25 cellular contexts compared by ENCODE assay signal in genomic region chr19:38168632-38169031, GRCh38. TPM values are rescaled to one million over a fixed set of nuclear protein-coding genes. Genes with fewer than 3 reads are reported as not detected.
"Had no signal": no experiment of that assay in that cellular context is flagged by ENCODE, and none has a peak within 500 bp of the region (broad histone marks: within the 10 kb centered on the region; RNA-seq: fewer than 3 reads in every experiment).

No MANE protein-coding gene starts in this region.

- FAIRE-seq: endometrium had no signal

- H3K4me1 Mint-ChIP-seq: activated CD4-positive, alpha-beta T cell treated with anti-CD3 and anti-CD28 coated beads, Interleukin-2, amount 10 ng/mL, durations not matched to agents 7 days and 5 days; activated naive CD4-positive, alpha-beta T cell treated with anti-CD3 and anti-CD28 coated beads, Interleukin-2, amount 10 ng/mL, durations not matched to agents 7 days and 5 days had no signal

- H3K27ac ChIP-seq: ascending aorta, breast epithelium, coronary artery, gastrocnemius medialis, left lung, prostate gland, skin epidermis, tibial nerve, uterus had no signal

- DNase-seq: activated CD4-positive, alpha-beta T cell treated with anti-CD3 and anti-CD28 coated beads, Interleukin-2, amount 10 ng/mL, durations not matched to agents 7 days and 5 days; activated CD8-positive, alpha-beta memory T cell treated with anti-CD3 and anti-CD28 coated beads for 24 hours; activated CD8-positive, alpha-beta memory T cell treated with anti-CD3 and anti-CD28 coated beads, Interleukin-2, amount 50 U/mL, for 48 hours; activated effector memory CD4-positive, alpha-beta T cell treated with Interleukin-2 at 50 U/mL for 16 hours; activated naive CD4-positive, alpha-beta T cell treated with anti-CD3 and anti-CD28 coated beads, Interleukin-2, amount 10 ng/mL, durations not matched to agents 7 days and 5 days; activated naive CD8-positive, alpha-beta T cell treated with anti-CD3 and anti-CD28 coated beads, Interleukin-2, amount 50 U/mL, for 24 hours; activated T-cell treated with anti-CD3 and anti-CD28 coated beads, Interleukin-2, amount 50 U/mL, for 48 hours; gastrocnemius medialis; head of caudate nucleus; left lung; mammary epithelial cell; occipital lobe; right cardiac atrium; stimulated activated CD4-positive, alpha-beta T cell treated with anti-CD3 and anti-CD28 coated beads, Interleukin-2, amount 100 ng/mL, for 48 hours; uterus had no signal

- H3K27me3 ChIP-seq: ascending aorta, breast epithelium, gastrocnemius medialis, left lung, tibial nerve, uterus had no signal

- H3K9me3 Mint-ChIP-seq: activated naive CD4-positive, alpha-beta T cell treated with anti-CD3 and anti-CD28 coated beads, Interleukin-2, amount 10 ng/mL, durations not matched to agents 7 days and 5 days; activated naive CD8-positive, alpha-beta T cell treated with anti-CD3 and anti-CD28 coated beads, Interleukin-2, amount 50 U/mL, for 24 hours; stimulated activated naive CD8-positive, alpha-beta T cell treated with anti-CD3 and anti-CD28 coated beads, Interleukin-15, Interleukin-2, amounts not matched to agents 100 ng/mL and 50 ng/mL, for 24 hours had no signal

- H3K36me3 ChIP-seq: breast epithelium, prostate gland, uterus had no signal

- H3K27me3 Mint-ChIP-seq: activated CD4-positive, alpha-beta T cell treated with anti-CD3 and anti-CD28 coated beads, Interleukin-2, amount 10 ng/mL, durations not matched to agents 7 days and 5 days; activated naive CD4-positive, alpha-beta T cell treated with anti-CD3 and anti-CD28 coated beads, Interleukin-2, amount 10 ng/mL, durations not matched to agents 7 days and 5 days; activated naive CD8-positive, alpha-beta T cell treated with anti-CD3 and anti-CD28 coated beads, Interleukin-2, amount 50 U/mL, for 24 hours; stimulated activated naive CD8-positive, alpha-beta T cell treated with anti-CD3 and anti-CD28 coated beads, Interleukin-15, Interleukin-2, amounts not matched to agents 100 ng/mL and 50 ng/mL, for 24 hours had no signal

- H3K9me3 ChIP-seq: ascending aorta, breast epithelium, gastrocnemius medialis, left lung, prostate gland, tibial nerve, uterus had no signal

- ATAC-seq: activated CD4-positive, CD25-positive, alpha-beta regulatory T cell treated with anti-CD3 and anti-CD28 coated beads, Interleukin-2, amount 50 U/mL, for 24 hours; activated naive CD8-positive, alpha-beta T cell treated with anti-CD3 and anti-CD28 coated beads, Interleukin-2, amount 50 U/mL, for 24 hours; gastrocnemius medialis; left lung; right cardiac atrium had no signal

- H3K4me3 ChIP-seq: ascending aorta, breast epithelium, coronary artery, gastrocnemius medialis, left lung, prostate gland, skin epidermis, tibial nerve, uterus had no signal

- H3K27ac Mint-ChIP-seq: activated CD4-positive, alpha-beta T cell treated with anti-CD3 and anti-CD28 coated beads, Interleukin-2, amount 10 ng/mL, durations not matched to agents 7 days and 5 days; activated naive CD4-positive, alpha-beta T cell treated with anti-CD3 and anti-CD28 coated beads, Interleukin-2, amount 10 ng/mL, durations not matched to agents 7 days and 5 days; activated naive CD8-positive, alpha-beta T cell treated with anti-CD3 and anti-CD28 coated beads, Interleukin-2, amount 50 U/mL, for 24 hours; stimulated activated naive CD8-positive, alpha-beta T cell treated with anti-CD3 and anti-CD28 coated beads, Interleukin-15, Interleukin-2, amounts not matched to agents 100 ng/mL and 50 ng/mL, for 24 hours had no signal

- H3K4me3 Mint-ChIP-seq: activated CD4-positive, alpha-beta T cell treated with anti-CD3 and anti-CD28 coated beads, Interleukin-2, amount 10 ng/mL, durations not matched to agents 7 days and 5 days; activated naive CD4-positive, alpha-beta T cell treated with anti-CD3 and anti-CD28 coated beads, Interleukin-2, amount 10 ng/mL, durations not matched to agents 7 days and 5 days; activated naive CD8-positive, alpha-beta T cell treated with anti-CD3 and anti-CD28 coated beads, Interleukin-2, amount 50 U/mL, for 24 hours; stimulated activated naive CD8-positive, alpha-beta T cell treated with anti-CD3 and anti-CD28 coated beads, Interleukin-15, Interleukin-2, amounts not matched to agents 100 ng/mL and 50 ng/mL, for 24 hours had no signal

- H3K4me1 ChIP-seq: breast epithelium, left lung, prostate gland, tibial nerve, uterus had no signal

RNA-seq across cellular contexts. Expression of gene DPF1, which starts 55.4 kb away (rescaled TPM):
- total RNA-seq: ascending aorta, breast epithelium, gastrocnemius medialis, mononuclear cell, tibial nerve had no signal
